Comparison of ENCODE assay signal across 1 cellular context in the genomic region with DNA sequence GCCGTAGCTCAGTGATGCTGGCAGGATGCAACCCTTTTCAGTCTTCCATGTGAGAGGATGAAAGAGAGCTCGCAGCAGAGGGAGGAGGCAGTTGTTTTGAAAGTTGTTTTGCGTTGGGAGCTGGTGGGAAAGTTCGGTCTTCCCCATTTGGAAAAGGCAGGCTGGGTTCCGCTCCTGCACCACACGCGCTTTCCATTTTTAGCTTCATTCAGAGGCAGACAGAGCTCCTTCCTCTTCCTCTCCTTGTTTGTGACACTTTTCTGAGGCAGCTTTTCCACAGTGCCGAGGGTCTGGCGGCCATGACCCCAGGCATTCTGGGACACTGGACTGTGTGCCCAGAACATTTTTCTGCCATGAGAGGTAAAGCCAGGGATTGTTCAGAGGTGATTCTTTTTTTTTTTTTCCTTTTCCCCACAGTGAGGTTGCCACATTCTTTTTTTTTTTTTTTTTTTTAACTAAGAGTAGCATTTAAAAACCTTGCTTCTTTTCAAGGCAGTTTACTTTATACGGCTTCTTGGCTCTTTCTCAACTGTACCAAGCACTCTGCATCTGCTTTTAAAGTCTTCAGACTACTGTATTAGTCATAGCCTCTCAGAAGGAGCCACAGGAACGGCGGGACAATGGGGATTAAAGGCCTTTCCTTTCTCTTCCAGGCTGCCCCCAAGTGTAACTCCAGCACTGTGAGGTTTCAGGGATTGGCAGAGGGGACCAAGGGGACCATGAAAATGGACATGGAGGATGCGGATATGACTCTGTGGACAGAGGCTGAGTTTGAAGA.
TF ChIP-seq lines count a peak whose summit lies in the region.

No MANE protein-coding gene starts in this region.

TF ChIP-seq in WTC11, 78 proteins besides CTCF, POLR2A, EP300 and RAD21 (continued from another document):
- TF ChIP-seq TCF7 (CRISPR knock-in tag; IDR thresholded peaks at IDR 0.05; ENCODE audit: low read depth) (no peak), TEAD4 (CRISPR knock-in tag; IDR thresholded peaks at IDR 0.05) (no peak), RELA (CRISPR knock-in tag; IDR thresholded peaks at IDR 0.05; ENCODE audit: borderline replicate concordance) (no peak), EMX1 (CRISPR knock-in tag; IDR thresholded peaks at IDR 0.05) (no peak), GABPB1 (CRISPR knock-in tag; IDR thresholded peaks at IDR 0.05) (no peak), ZNF138 (CRISPR knock-in tag; conservative IDR thresholded peaks at IDR 0.05) (no peak)
- TF ChIP-seq, protein P1, sequence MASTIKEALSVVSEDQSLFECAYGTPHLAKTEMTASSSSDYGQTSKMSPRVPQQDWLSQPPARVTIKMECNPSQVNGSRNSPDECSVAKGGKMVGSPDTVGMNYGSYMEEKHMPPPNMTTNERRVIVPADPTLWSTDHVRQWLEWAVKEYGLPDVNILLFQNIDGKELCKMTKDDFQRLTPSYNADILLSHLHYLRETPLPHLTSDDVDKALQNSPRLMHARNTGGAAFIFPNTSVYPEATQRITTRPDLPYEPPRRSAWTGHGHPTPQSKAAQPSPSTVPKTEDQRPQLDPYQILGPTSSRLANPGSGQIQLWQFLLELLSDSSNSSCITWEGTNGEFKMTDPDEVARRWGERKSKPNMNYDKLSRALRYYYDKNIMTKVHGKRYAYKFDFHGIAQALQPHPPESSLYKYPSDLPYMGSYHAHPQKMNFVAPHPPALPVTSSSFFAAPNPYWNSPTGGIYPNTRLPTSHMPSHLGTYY (CRISPR knock-in tag; IDR thresholded peaks at IDR 0.05), result no peak
- TF ChIP-seq, protein P2, sequence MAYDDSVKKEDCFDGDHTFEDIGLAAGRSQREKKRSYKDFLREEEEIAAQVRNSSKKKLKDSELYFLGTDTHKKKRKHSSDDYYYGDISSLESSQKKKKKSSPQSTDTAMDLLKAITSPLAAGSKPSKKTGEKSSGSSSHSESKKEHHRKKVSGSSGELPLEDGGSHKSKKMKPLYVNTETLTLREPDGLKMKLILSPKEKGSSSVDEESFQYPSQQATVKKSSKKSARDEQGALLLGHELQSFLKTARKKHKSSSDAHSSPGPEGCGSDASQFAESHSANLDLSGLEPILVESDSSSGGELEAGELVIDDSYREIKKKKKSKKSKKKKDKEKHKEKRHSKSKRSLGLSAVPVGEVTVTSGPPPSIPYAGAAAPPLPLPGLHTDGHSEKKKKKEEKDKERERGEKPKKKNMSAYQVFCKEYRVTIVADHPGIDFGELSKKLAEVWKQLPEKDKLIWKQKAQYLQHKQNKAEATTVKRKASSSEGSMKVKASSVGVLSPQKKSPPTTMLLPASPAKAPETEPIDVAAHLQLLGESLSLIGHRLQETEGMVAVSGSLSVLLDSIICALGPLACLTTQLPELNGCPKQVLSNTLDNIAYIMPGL (CRISPR knock-in tag; IDR thresholded peaks at IDR 0.05), result no peak
- TF ChIP-seq, protein P3, sequence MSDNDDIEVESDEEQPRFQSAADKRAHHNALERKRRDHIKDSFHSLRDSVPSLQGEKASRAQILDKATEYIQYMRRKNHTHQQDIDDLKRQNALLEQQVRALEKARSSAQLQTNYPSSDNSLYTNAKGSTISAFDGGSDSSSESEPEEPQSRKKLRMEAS (CRISPR knock-in tag; IDR thresholded peaks at IDR 0.05), result no peak
- TF ChIP-seq, protein P4, sequence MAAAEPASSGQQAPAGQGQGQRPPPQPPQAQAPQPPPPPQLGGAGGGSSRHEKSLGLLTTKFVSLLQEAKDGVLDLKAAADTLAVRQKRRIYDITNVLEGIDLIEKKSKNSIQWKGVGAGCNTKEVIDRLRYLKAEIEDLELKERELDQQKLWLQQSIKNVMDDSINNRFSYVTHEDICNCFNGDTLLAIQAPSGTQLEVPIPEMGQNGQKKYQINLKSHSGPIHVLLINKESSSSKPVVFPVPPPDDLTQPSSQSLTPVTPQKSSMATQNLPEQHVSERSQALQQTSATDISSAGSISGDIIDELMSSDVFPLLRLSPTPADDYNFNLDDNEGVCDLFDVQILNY (CRISPR knock-in tag; IDR thresholded peaks at IDR 0.05), result no peak
TF ChIP-seq in WTC11: peak in this region for 0.
